ENCODE assay signal across 2 cellular contexts in the genomic region with DNA sequence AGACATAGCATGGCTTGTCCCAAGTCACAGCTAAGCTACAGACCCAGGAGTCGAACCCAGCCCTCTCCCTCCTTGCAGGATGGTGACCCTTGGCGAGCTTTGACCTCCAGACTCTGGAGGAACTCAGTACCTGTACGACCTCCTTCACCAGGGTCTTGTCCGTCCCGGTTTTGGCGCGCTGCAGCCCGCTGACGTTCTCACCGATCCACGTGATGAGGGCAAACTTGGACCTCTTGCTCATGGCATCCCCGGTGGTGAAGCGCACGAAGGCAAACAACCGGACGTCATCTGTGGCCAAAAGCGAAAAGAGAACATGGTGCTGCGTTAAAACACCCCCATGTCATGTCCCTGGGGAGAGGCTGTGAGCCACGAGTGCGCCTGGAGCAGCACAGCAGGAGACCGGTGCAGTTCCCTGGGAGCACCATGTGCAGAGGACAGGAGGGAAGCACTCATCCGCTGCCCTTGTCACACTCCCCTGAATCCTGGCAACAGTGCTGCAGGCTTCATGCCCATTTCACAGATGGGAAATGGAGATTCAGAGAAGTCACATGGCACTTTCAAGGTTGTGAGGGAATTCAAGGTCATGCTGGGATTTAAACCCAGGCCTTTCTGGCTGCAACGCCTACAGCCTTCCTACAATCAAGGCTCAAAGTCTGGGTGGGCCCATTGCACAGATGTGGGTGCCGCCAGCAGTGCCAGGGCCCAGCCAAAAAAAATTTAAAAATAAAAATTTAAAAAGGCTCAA.
TF ChIP-seq lines count a peak whose summit lies in the region.

No MANE protein-coding gene starts in this region.

TF ChIP-seq in GM23338, 12 proteins besides CTCF, POLR2A, EP300 and RAD21:
- TF ChIP-seq JUNB (IDR thresholded peaks at IDR 0.05; ENCODE audit: unreplicated experiment) (no peak), EZH2 (IDR thresholded peaks at IDR 0.05; ENCODE audit: low read depth, unreplicated experiment) (no peak)
- TF ChIP-seq, protein P1, sequence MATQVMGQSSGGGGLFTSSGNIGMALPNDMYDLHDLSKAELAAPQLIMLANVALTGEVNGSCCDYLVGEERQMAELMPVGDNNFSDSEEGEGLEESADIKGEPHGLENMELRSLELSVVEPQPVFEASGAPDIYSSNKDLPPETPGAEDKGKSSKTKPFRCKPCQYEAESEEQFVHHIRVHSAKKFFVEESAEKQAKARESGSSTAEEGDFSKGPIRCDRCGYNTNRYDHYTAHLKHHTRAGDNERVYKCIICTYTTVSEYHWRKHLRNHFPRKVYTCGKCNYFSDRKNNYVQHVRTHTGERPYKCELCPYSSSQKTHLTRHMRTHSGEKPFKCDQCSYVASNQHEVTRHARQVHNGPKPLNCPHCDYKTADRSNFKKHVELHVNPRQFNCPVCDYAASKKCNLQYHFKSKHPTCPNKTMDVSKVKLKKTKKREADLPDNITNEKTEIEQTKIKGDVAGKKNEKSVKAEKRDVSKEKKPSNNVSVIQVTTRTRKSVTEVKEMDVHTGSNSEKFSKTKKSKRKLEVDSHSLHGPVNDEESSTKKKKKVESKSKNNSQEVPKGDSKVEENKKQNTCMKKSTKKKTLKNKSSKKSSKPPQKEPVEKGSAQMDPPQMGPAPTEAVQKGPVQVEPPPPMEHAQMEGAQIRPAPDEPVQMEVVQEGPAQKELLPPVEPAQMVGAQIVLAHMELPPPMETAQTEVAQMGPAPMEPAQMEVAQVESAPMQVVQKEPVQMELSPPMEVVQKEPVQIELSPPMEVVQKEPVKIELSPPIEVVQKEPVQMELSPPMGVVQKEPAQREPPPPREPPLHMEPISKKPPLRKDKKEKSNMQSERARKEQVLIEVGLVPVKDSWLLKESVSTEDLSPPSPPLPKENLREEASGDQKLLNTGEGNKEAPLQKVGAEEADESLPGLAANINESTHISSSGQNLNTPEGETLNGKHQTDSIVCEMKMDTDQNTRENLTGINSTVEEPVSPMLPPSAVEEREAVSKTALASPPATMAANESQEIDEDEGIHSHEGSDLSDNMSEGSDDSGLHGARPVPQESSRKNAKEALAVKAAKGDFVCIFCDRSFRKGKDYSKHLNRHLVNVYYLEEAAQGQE (IDR thresholded peaks at IDR 0.05; ENCODE audit: unreplicated experiment) = no peak
- TF ChIP-seq, protein P2, sequence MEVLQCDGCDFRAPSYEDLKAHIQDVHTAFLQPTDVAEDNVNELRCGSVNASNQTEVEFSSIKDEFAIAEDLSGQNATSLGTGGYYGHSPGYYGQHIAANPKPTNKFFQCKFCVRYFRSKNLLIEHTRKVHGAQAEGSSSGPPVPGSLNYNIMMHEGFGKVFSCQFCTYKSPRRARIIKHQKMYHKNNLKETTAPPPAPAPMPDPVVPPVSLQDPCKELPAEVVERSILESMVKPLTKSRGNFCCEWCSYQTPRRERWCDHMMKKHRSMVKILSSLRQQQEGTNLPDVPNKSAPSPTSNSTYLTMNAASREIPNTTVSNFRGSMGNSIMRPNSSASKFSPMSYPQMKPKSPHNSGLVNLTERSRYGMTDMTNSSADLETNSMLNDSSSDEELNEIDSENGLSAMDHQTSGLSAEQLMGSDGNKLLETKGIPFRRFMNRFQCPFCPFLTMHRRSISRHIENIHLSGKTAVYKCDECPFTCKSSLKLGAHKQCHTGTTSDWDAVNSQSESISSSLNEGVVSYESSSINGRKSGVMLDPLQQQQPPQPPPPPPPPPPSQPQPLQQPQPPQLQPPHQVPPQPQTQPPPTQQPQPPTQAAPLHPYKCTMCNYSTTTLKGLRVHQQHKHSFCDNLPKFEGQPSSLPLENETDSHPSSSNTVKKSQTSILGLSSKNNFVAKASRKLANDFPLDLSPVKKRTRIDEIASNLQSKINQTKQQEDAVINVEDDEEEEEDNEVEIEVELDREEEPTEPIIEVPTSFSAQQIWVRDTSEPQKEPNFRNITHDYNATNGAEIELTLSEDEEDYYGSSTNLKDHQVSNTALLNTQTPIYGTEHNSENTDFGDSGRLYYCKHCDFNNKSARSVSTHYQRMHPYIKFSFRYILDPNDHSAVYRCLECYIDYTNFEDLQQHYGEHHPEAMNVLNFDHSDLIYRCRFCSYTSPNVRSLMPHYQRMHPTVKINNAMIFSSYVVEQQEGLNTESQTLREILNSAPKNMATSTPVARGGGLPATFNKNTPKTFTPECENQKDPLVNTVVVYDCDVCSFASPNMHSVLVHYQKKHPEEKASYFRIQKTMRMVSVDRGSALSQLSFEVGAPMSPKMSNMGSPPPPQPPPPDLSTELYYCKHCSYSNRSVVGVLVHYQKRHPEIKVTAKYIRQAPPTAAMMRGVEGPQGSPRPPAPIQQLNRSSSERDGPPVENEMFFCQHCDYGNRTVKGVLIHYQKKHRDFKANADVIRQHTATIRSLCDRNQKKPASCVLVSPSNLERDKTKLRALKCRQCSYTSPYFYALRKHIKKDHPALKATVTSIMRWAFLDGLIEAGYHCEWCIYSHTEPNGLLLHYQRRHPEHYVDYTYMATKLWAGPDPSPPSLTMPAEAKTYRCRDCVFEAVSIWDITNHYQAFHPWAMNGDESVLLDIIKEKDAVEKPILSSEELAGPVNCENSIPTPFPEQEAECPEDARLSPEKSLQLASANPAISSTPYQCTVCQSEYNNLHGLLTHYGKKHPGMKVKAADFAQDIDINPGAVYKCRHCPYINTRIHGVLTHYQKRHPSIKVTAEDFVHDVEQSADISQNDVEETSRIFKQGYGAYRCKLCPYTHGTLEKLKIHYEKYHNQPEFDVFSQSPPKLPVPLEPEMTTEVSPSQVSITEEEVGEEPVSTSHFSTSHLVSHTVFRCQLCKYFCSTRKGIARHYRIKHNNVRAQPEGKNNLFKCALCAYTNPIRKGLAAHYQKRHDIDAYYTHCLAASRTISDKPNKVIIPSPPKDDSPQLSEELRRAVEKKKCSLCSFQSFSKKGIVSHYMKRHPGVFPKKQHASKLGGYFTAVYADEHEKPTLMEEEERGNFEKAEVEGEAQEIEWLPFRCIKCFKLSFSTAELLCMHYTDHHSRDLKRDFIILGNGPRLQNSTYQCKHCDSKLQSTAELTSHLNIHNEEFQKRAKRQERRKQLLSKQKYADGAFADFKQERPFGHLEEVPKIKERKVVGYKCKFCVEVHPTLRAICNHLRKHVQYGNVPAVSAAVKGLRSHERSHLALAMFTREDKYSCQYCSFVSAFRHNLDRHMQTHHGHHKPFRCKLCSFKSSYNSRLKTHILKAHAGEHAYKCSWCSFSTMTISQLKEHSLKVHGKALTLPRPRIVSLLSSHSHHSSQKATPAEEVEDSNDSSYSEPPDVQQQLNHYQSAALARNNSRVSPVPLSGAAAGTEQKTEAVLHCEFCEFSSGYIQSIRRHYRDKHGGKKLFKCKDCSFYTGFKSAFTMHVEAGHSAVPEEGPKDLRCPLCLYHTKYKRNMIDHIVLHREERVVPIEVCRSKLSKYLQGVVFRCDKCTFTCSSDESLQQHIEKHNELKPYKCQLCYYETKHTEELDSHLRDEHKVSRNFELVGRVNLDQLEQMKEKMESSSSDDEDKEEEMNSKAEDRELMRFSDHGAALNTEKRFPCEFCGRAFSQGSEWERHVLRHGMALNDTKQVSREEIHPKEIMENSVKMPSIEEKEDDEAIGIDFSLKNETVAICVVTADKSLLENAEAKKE (CRISPR knock-in tag; IDR thresholded peaks at IDR 0.05) = no peak

TF ChIP-seq in K562, 482 proteins besides CTCF, POLR2A, EP300 and RAD21:
- no peak for TF ChIP-seq ZNF311 (CRISPR knock-in tag; IDR thresholded peaks at IDR 0.05)
- TF ChIP-seq KAT8 (IDR thresholded peaks at IDR 0.05; ENCODE audit: low read depth) = no peak
- TF ChIP-seq BCOR (IDR thresholded peaks at IDR 0.05) = 0 out of 2 replicates have a peak, but pooled peaks have one; percentile 14
- peak; percentile 31; the same call in 1 of the 2 replicates for TF ChIP-seq ESRRA (IDR thresholded peaks at IDR 0.05; ENCODE audit: borderline replicate concordance, low read depth)
- TF ChIP-seq, protein P3, sequence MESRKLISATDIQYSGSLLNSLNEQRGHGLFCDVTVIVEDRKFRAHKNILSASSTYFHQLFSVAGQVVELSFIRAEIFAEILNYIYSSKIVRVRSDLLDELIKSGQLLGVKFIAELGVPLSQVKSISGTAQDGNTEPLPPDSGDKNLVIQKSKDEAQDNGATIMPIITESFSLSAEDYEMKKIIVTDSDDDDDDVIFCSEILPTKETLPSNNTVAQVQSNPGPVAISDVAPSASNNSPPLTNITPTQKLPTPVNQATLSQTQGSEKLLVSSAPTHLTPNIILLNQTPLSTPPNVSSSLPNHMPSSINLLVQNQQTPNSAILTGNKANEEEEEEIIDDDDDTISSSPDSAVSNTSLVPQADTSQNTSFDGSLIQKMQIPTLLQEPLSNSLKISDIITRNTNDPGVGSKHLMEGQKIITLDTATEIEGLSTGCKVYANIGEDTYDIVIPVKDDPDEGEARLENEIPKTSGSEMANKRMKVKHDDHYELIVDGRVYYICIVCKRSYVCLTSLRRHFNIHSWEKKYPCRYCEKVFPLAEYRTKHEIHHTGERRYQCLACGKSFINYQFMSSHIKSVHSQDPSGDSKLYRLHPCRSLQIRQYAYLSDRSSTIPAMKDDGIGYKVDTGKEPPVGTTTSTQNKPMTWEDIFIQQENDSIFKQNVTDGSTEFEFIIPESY (CRISPR knock-in tag; IDR thresholded peaks at IDR 0.05) = peak; percentile 68; the same call in 1 of the 2 replicates
- TF ChIP-seq, protein P4, sequence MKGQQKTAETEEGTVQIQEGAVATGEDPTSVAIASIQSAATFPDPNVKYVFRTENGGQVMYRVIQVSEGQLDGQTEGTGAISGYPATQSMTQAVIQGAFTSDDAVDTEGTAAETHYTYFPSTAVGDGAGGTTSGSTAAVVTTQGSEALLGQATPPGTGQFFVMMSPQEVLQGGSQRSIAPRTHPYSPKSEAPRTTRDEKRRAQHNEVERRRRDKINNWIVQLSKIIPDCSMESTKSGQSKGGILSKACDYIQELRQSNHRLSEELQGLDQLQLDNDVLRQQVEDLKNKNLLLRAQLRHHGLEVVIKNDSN (CRISPR knock-in tag; IDR thresholded peaks at IDR 0.05) = peak; percentile 32; the same call in 1 of the 2 replicates
- TF ChIP-seq ZNF589 (CRISPR knock-in tag; IDR thresholded peaks at IDR 0.05; ENCODE audit: low read depth) = no peak
- no peak for TF ChIP-seq BRD4 (IDR thresholded peaks at IDR 0.05)
- TF ChIP-seq NUFIP1 (IDR thresholded peaks at IDR 0.05; ENCODE audit: partially characterized antibody) = no peak
- no peak for TF ChIP-seq ZNF695 (CRISPR knock-in tag; IDR thresholded peaks at IDR 0.05)
- TF ChIP-seq TSC22D4 (tag; IDR thresholded peaks at IDR 0.05) = no peak
- no peak for TF ChIP-seq ELF2 (CRISPR knock-in tag; IDR thresholded peaks at IDR 0.05)
- TF ChIP-seq ZNF184 (CRISPR knock-in tag; IDR thresholded peaks at IDR 0.05) = no peak
- TF ChIP-seq, protein P5, sequence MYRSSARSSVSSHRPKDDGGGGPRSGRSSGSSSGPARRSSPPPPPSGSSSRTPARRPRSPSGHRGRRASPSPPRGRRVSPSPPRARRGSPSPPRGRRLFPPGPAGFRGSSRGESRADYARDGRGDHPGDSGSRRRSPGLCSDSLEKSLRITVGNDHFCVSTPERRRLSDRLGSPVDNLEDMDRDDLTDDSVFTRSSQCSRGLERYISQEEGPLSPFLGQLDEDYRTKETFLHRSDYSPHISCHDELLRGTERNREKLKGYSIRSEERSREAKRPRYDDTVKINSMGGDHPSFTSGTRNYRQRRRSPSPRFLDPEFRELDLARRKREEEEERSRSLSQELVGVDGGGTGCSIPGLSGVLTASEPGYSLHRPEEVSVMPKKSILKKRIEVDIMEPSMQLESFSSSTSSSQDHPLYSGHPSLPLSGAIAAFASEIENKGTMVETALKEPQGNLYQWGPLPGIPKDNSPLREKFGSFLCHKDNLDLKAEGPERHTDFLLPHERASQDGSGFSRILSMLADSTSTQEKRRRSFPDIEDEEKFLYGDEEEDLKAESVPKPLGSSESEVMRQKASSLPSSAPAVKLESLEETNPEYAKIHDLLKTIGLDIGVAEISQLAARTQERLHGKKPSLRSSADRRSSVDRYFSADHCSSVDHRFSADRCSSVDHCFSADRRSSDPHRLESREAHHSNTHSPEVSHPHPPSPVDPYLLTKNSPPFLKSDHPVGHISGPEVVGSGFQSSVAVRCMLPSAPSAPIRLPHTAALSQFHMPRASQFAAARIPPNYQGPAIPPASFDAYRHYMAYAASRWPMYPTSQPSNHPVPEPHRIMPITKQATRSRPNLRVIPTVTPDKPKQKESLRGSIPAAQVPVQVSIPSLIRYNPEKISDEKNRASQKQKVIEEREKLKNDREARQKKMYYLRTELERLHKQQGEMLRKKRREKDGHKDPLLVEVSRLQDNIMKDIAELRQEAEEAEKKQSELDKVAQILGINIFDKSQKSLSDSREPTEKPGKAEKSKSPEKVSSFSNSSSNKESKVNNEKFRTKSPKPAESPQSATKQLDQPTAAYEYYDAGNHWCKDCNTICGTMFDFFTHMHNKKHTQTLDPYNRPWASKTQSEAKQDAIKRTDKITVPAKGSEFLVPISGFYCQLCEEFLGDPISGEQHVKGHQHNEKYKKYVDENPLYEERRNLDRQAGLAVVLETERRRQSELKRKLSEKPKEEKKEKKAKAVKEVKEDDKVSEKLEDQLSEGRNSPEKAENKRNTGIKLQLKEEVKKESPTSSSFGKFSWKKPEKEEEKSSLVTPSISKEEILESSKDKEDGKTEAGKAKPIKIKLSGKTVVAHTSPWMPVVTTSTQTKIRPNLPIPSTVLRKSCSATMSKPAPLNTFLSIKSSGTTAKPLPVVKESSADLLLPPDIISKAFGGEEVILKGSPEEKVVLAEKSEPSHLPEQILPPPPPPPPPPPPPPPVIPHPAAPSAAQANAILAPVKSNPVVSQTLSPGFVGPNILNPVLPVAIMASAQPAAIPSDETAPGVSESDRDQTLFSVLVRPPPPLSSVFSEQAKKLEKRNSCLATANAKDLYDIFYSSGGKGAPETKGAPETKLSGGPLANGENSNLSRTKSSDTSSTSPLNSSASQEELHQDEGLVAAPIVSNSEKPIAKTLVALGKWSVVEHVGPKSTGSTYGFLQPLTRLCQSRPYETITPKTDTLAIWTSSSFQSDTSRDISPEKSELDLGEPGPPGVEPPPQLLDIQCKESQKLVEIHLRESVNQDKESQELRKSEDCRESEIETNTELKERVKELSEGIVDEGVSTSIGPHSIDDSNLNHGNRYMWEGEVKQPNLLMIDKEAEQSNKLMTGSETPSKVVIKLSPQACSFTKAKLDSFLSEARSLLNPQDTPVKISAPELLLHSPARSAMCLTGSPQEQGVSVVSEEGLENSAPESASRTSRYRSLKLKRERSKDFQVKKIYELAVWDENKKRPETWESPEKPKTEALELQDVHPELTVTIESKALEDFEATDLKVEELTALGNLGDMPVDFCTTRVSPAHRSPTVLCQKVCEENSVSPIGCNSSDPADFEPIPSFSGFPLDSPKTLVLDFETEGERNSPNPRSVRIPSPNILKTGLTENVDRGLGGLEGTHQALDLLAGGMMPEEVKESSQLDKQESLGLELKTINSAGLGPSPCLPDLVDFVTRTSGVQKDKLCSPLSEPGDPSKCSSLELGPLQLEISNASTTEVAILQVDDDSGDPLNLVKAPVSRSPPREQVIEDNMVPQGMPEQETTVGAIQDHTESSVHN (IDR thresholded peaks at IDR 0.05; ENCODE audit: borderline replicate concordance in 1 of 2, low read depth in 1 of 2) = no peak
- TF ChIP-seq RBM25 (IDR thresholded peaks at IDR 0.05; ENCODE audit: low read depth, low read length, severe bottlenecking) = peak; percentile 9
